ENCODE assay signal across 21 cellular contexts in the genomic region with DNA sequence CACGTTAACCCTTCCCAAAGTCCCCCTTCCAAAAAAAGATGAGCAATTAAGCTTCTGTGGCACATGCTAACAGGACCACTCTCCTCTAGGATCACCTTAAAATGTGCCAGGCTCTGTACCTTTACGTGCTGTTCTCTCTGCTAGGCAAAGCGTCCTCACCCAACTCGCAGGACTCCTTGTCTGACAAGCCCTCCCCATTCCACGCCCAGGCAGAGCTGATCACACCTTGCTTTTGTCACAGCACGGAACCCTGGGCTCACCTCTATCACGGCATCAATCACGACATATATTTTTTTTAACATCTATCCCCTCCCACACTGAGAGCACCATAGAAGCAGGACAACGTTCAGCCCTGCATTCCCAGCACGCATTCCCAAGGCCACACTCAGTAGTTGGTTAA. TPM values are rescaled to one million over a fixed set of nuclear protein-coding genes. Genes with fewer than 3 reads are reported as not detected.
DNase-seq lines count a peak whose midpoint lies in the region; FAIRE-seq and TF ChIP-seq lines count a peak whose summit lies in the region.
"Had no signal": no experiment of that assay in that cellular context is flagged by ENCODE, and none has a peak within 500 bp of the region (broad histone marks: within the 10 kb centered on the region; RNA-seq: fewer than 3 reads in every experiment).

No MANE protein-coding gene starts in this region.

- no peaks in the 10 kb centered on the region for H3K9me3 Mint-ChIP-seq in endodermal cell
- H3K9me3 Mint-ChIP-seq in progenitor cell of endocrine pancreas (ENCODE audit: low read depth) = no peaks in the 10 kb centered on the region
- H3K9me3 Mint-ChIP-seq: CD8-positive, alpha-beta T cell had no signal

- intact Hi-C loops in thyroid gland (cut with DNase I) = loop anchor here (10.0 kb wide), 2 partner anchors 168 to 978 kb away; no protein-coding TSS in a partner anchor

- H3K9me3 ChIP-seq in endodermal cell (ENCODE audit: control insufficient read depth, low read length) = no peaks in the 10 kb centered on the region
- no peaks in the 10 kb centered on the region for H3K9me3 ChIP-seq in thyroid gland
- H3K9me3 ChIP-seq: pancreas had no signal

- H3K36me3 Mint-ChIP-seq in endodermal cell (ENCODE audit: low read depth) = peaks cover 60% of the 10 kb centered on the region
- peaks cover 50% of the 10 kb centered on the region for H3K36me3 Mint-ChIP-seq in progenitor cell of endocrine pancreas (ENCODE audit: insufficient read depth)

- POLR2A ChIA-PET in RWPE1 (lab: Yijun Ruan, JAX; ENCODE audit: low non-redundant PET) = interaction anchor here (1.1 kb wide), 1 partner anchor 39 kb away, joined by 4 read pairs; no protein-coding TSS in a partner anchor

- H3K27me3 ChIP-seq in endodermal cell (ENCODE audit: control insufficient read depth, insufficient read depth, low read length, poor library complexity, severe bottlenecking) (peaks cover 12% of the 10 kb centered on the region), thyroid gland (no peaks in the 10 kb centered on the region)
- H3K27me3 ChIP-seq: pancreas had no signal

- no peak for TF ChIP-seq CTCF in 22Rv1 (IDR thresholded peaks at IDR 0.05)
- no peak for TF ChIP-seq CTCF in RWPE1 (conservative IDR thresholded peaks at IDR 0.05; ENCODE audit: low read depth)
- no peak for TF ChIP-seq CTCF in endodermal cell (conservative IDR thresholded peaks at IDR 0.05)
- no peak for TF ChIP-seq CTCF in progenitor cell of endocrine pancreas (IDR thresholded peaks at IDR 0.05; ENCODE audit: unreplicated experiment)
- TF ChIP-seq CTCF in thyroid gland (IDR thresholded peaks at IDR 0.05) = no peak

- H3K4me3 Mint-ChIP-seq in endodermal cell (peak overlapping the region; percentile 37), progenitor cell of endocrine pancreas (ENCODE audit: low read depth) (no peak overlapping the region)
- H3K4me3 Mint-ChIP-seq: activated CD8-positive, alpha-beta memory T cell treated with anti-CD3 and anti-CD28 coated beads, Interleukin-2, amount 10 ng/mL, durations not matched to agents 7 days and 5 days; CD8-positive, alpha-beta T cell had no signal

- no peak overlapping the region for H3K4me3 ChIP-seq in endodermal cell (ENCODE audit: low read length)
- no peak overlapping the region for H3K4me3 ChIP-seq in thyroid gland (replicated peaks in 1 of 3)
- H3K4me3 ChIP-seq: coronary artery, pancreas had no signal

- FAIRE-seq in GM19239 (lab: Jason Lieb, UNC) = no peak
- FAIRE-seq: GM18507, H1, pancreas had no signal

- H3K36me3 ChIP-seq in endodermal cell (ENCODE audit: control insufficient read depth, insufficient read depth, low read length) (peaks cover 70% of the 10 kb centered on the region), thyroid gland (peaks cover 6 to 10% of the 10 kb centered on the region in 2 donors)

- H3K4me1 Mint-ChIP-seq in endodermal cell = peaks cover 49% of the 10 kb centered on the region
- peaks cover 4% of the 10 kb centered on the region for H3K4me1 Mint-ChIP-seq in progenitor cell of endocrine pancreas (ENCODE audit: low read depth)
- H3K4me1 Mint-ChIP-seq: activated CD8-positive, alpha-beta memory T cell treated with anti-CD3 and anti-CD28 coated beads, Interleukin-2, amount 10 ng/mL, durations not matched to agents 7 days and 5 days had no signal

- H3K9ac ChIP-seq in endodermal cell (ENCODE audit: extremely low read depth, low read length, poor library complexity, severe bottlenecking) = no peak overlapping the region

- H3K27ac Mint-ChIP-seq in endodermal cell (peak overlapping the region; percentile 3), progenitor cell of endocrine pancreas (peak overlapping the region; percentile 1)
- H3K27ac Mint-ChIP-seq: activated CD8-positive, alpha-beta memory T cell treated with anti-CD3 and anti-CD28 coated beads, Interleukin-2, amount 10 ng/mL, durations not matched to agents 7 days and 5 days; CD8-positive, alpha-beta T cell had no signal

- peaks cover 15% of the 10 kb centered on the region for H3K4me1 ChIP-seq in endodermal cell (ENCODE audit: control insufficient read depth, insufficient read depth, low read length)
- peaks cover 8 to 15% of the 10 kb centered on the region in 2 donors for H3K4me1 ChIP-seq in thyroid gland
- H3K4me1 ChIP-seq: pancreas had no signal

- TF ChIP-seq POLR2A in thyroid gland (IDR thresholded peaks at IDR 0.05) = no peak

- H3K27ac ChIP-seq in 22Rv1 (peak overlapping the region; percentile 46), RWPE1 (peak overlapping the region; percentile 96), endodermal cell (ENCODE audit: low read depth, low read length) (no peak overlapping the region), thyroid gland (peak overlapping the region in 1 of 3 donors; percentile 37)
- H3K27ac ChIP-seq: coronary artery, pancreas had no signal

- CTCF ChIA-PET in RWPE1 (lab: Yijun Ruan, JAX) = interaction anchor here (0.6 to 1.2 kb wide), 3 partner anchors 24 to 254 kb away, joined by 3 to 4 read pairs (median 3); no protein-coding TSS in a partner anchor

- H3K27me3 Mint-ChIP-seq in endodermal cell (ENCODE audit: insufficient read depth) (no peaks in the 10 kb centered on the region), progenitor cell of endocrine pancreas (no peaks in the 10 kb centered on the region)
- H3K27me3 Mint-ChIP-seq: activated CD8-positive, alpha-beta memory T cell treated with anti-CD3 and anti-CD28 coated beads, Interleukin-2, amount 10 ng/mL, durations not matched to agents 7 days and 5 days had no signal

- 95 to 97% methylated on average over 7 to 10 of the region's 10 CpGs for WGBS in endodermal cell (ENCODE audit: insufficient coverage in 1 of 2, insufficient read length in 1 of 2), 2 experiments
- WGBS in thyroid gland, 2 donors = 94 to 97% methylated on average over 10 of the region's 10 CpGs

- DNase-seq in RWPE1 (ENCODE audit: low spot score) = peak; percentile 37
- no peak for DNase-seq in endodermal cell
- DNase-seq in progenitor cell of endocrine pancreas (ENCODE audit: low spot score, unreplicated experiment) = no peak
- no peak for DNase-seq in activated T-cell treated with anti-CD3 and anti-CD28 coated beads, Interleukin-2, amount 50 U/mL, for 48 hours
- no peak for DNase-seq in GM19239 (ENCODE audit: insufficient read length, low spot score)
- DNase-seq in amniotic stem cell (lab: John Stamatoyannopoulos, UW) = no peak
- DNase-seq in thyroid gland = no peak
- DNase-seq: activated CD4-positive, alpha-beta T cell treated with anti-CD3 and anti-CD28 coated beads for 1 hour; activated CD8-positive, alpha-beta memory T cell treated with anti-CD3 and anti-CD28 coated beads, Interleukin-2, amount 10 ng/mL, durations not matched to agents 7 days and 5 days; CD8-positive, alpha-beta T cell; DMS79 treated with DMSO at 0.1 percent for 48 hours; NCI-H1436; NCI-H2171; NCI-H774; OCI-M1; pancreas; T1000 had no signal

RNA-seq across cellular contexts. Expression of a gene that starts 47.1 kb away (rescaled TPM):
- total RNA-seq in endodermal cell (10 to 100 TPM; 68.2 to 92.0 TPM), progenitor cell of endocrine pancreas (72.3 and 76.8 TPM in 2 replicates), thyroid gland (10 to 100 TPM; 39.5 to 51.9 (median 46.9) TPM)
- 64.2 TPM for polyA plus RNA-seq in endodermal cell (2013, experiment 1 of 2)
- polyA plus RNA-seq in endodermal cell (2013, experiment 2 of 2) = 63.9 TPM
